In the genomic region with DNA sequence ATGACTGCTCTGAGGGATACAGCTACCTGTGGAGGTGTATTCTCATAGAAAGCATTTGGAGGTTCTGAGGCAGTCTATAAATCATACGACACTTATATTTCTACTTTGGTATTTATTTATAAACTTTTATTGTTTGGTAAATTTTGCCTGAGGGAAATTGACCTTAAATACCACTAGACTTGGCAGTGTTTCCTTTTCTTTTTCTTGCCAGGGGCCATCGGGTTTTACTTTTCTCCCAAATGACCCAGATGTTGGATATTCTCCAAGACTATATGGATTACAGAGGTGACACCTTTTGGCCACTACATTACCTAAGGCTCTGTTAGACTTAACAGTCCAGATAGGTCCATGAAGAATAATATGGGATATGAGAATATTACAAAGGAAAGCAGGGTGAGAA, we compare ENCODE assay signal across 16 cellular contexts. TPM values are rescaled to one million over a fixed set of nuclear protein-coding genes. Genes with fewer than 3 reads are reported as not detected.
DNase-seq lines count a peak whose midpoint lies in the region; ATAC-seq and TF ChIP-seq lines count a peak whose summit lies in the region.
"Had no signal": no experiment of that assay in that cellular context is flagged by ENCODE, and none has a peak within 500 bp of the region (broad histone marks: within the 10 kb centered on the region; RNA-seq: fewer than 3 reads in every experiment).

No MANE protein-coding gene starts in this region.

- H2BK5ac ChIP-seq in H9 (ENCODE audit: insufficient read length, low read length): no peak overlapping the region

- no peak overlapping the region for H3K56ac ChIP-seq in H9 (ENCODE audit: insufficient read length, low read depth, low read length)

- H4K8ac ChIP-seq in H9 (replicated peaks; ENCODE audit: insufficient read length, low read depth, low read length): no peak overlapping the region

- H3K9ac ChIP-seq in mammary epithelial cell (ENCODE audit: insufficient read depth, low read length) (no peak overlapping the region), H9 (ENCODE audit: extremely low read depth, insufficient read length, low read length) (no peak overlapping the region)
- H3K9ac ChIP-seq: BLaER1 had no signal

- in situ Hi-C loops in mammary epithelial cell (cut with MboI; ENCODE audit: low sequenced_read_pairs in 2 of 2): loop anchor here in 1 of 2 donors (10.0 kb wide), 1 partner anchor 224 kb away; no protein-coding TSS in a partner anchor

- no peak overlapping the region for H3K18ac ChIP-seq in H9 (ENCODE audit: insufficient read length, low read depth, low read length)

- no peak overlapping the region for H3K4me3 ChIP-seq in mammary epithelial cell (replicated peaks in 1 of 3; ENCODE audit: insufficient read depth in 1 of 3, low read depth in 2 of 3, low read length in 3 of 3)
- H3K4me3 ChIP-seq: BLaER1, GM12878, HAP-1 had no signal

- no peak overlapping the region for H3K4me2 ChIP-seq in mammary epithelial cell (ENCODE audit: insufficient read depth, low read depth, low read length)
- H3K4me2 ChIP-seq in H9 (ENCODE audit: insufficient read depth, insufficient read length, low read length): no peak overlapping the region
- H3K4me2 ChIP-seq: BLaER1 had no signal

- H3K9me3 ChIP-seq in mammary epithelial cell (replicated peaks; ENCODE audit: insufficient read depth, low read length) (no peaks in the 10 kb centered on the region), H9 (ENCODE audit: control insufficient read depth, low read depth, low read length) (no peaks in the 10 kb centered on the region)
- H3K9me3 ChIP-seq: BLaER1, HAP-1 had no signal

- H3K36me3 ChIP-seq in mammary epithelial cell (ENCODE audit: insufficient read depth, low read length): peaks cover 9% of the 10 kb centered on the region

- no peak overlapping the region for H4K5ac ChIP-seq in H9 (ENCODE audit: insufficient read length, low read depth, low read length)

- no peak overlapping the region for H4K91ac ChIP-seq in H9 (ENCODE audit: insufficient read length, low read depth, low read length)

- no peak overlapping the region for H2BK12ac ChIP-seq in H9 (ENCODE audit: insufficient read length, low read depth, low read length)

- intact Hi-C loops in MCF 10A (cut with micrococcal nuclease): loop anchor here (5.0 kb wide), 1 partner anchor 622 kb away; no protein-coding TSS in a partner anchor
- intact Hi-C loops in mammary epithelial cell (cut with micrococcal nuclease): loop anchor here (10.0 kb wide), 1 partner anchor 354 kb away; no protein-coding TSS in a partner anchor

- no peak overlapping the region for H2AFZ ChIP-seq in mammary epithelial cell (ENCODE audit: low read depth, low read length)
- no peak overlapping the region for H2AFZ ChIP-seq in H9 (ENCODE audit: low read length)

- H3K4me1 Mint-ChIP-seq in MCF 10A (ENCODE audit: insufficient read depth, unreplicated experiment): peaks cover 14% of the 10 kb centered on the region
- H3K4me1 Mint-ChIP-seq in memory B cell: no peaks in the 10 kb centered on the region
- H3K4me1 Mint-ChIP-seq in H9: no peaks in the 10 kb centered on the region
- H3K4me1 Mint-ChIP-seq: CD14-positive monocyte had no signal

- H3K9me3 Mint-ChIP-seq in MCF 10A (ENCODE audit: unreplicated experiment) (no peaks in the 10 kb centered on the region), memory B cell (no peaks in the 10 kb centered on the region), H9 (no peaks in the 10 kb centered on the region)
- H3K9me3 Mint-ChIP-seq: CD14-positive monocyte; CD4-positive, alpha-beta memory T cell had no signal

- dilution Hi-C loops in mammary epithelial cell (cut with HindIII; ENCODE audit: low sequenced_read_pairs): no loop called here

- no peak for TF ChIP-seq CTCF in MCF 10A (IDR thresholded peaks at IDR 0.05; ENCODE audit: unreplicated experiment)
- TF ChIP-seq CTCF in mammary epithelial cell (conservative IDR thresholded peaks at IDR 0.05 in 1 of 2, IDR thresholded peaks at IDR 0.05 in 1 of 2; ENCODE audit: extremely low read depth in 1 of 2, insufficient read depth in 1 of 2, low read depth in 1 of 2, low read length in 2 of 2): no peak
- no peak for TF ChIP-seq CTCF in H9 (conservative IDR thresholded peaks at IDR 0.05)

- H3K79me2 ChIP-seq in mammary epithelial cell (ENCODE audit: insufficient read depth, low read length) (no peaks in the 10 kb centered on the region), H9 (ENCODE audit: insufficient read depth, low read length) (no peaks in the 10 kb centered on the region)

- H3K79me1 ChIP-seq in H9 (ENCODE audit: insufficient read depth, low read depth, low read length, poor library complexity, severe bottlenecking): no peaks in the 10 kb centered on the region

- H3K4ac ChIP-seq in H9 (ENCODE audit: low read depth, low read length): no peak overlapping the region

- no peak overlapping the region for H3T11ph ChIP-seq in H9 (ENCODE audit: low read length)

- H3K23me2 ChIP-seq in H9 (ENCODE audit: insufficient read length, low read depth, low read length, poor library complexity, severe bottlenecking): no peaks in the 10 kb centered on the region

- no peak for ATAC-seq in memory B cell (ENCODE audit: low read depth)
- ATAC-seq: GM12878 had no signal

- no peak overlapping the region for H3K14ac ChIP-seq in H9 (ENCODE audit: insufficient read depth, low read length)

- no peak overlapping the region for H3K4me3 Mint-ChIP-seq in MCF 10A (ENCODE audit: unreplicated experiment)
- no peak overlapping the region for H3K4me3 Mint-ChIP-seq in memory B cell
- H3K4me3 Mint-ChIP-seq in H9: no peak overlapping the region
- H3K4me3 Mint-ChIP-seq: CD14-positive monocyte; CD4-positive, alpha-beta memory T cell had no signal

- CTCF ChIA-PET in MCF 10A (lab: Yijun Ruan, JAX): interaction anchor here (0.7 to 1.7 kb wide), 4 partner anchors 27 to 626 kb away, joined by 3 to 6 read pairs (median 4); no protein-coding TSS in a partner anchor
- CTCF ChIA-PET in mammary epithelial cell (lab: Charles Lee; ENCODE audit: low non-redundant PET): no interaction called here

- H2BK120ac ChIP-seq in H9 (ENCODE audit: low read depth, low read length, poor library complexity, severe bottlenecking): no peak overlapping the region

- no peaks in the 10 kb centered on the region for H3K27me3 ChIP-seq in mammary epithelial cell (ENCODE audit: insufficient read depth, low read length)
- H3K27me3 ChIP-seq in H9 (ENCODE audit: insufficient read depth, low read length): no peaks in the 10 kb centered on the region
- H3K27me3 ChIP-seq: BLaER1 had no signal

- POLR2A ChIA-PET in MCF 10A (lab: Yijun Ruan, JAX): no interaction called here

- peaks cover 10% of the 10 kb centered on the region for H3K4me1 ChIP-seq in mammary epithelial cell (ENCODE audit: insufficient read depth, low read length)
- H3K4me1 ChIP-seq in H9 (ENCODE audit: insufficient read depth, low read length): no peaks in the 10 kb centered on the region
- H3K4me1 ChIP-seq: BLaER1 had no signal

- H4K20me1 ChIP-seq in mammary epithelial cell (ENCODE audit: insufficient read depth, low read length) (no peaks in the 10 kb centered on the region), H9 (ENCODE audit: control insufficient read depth, insufficient read depth, insufficient read length) (no peaks in the 10 kb centered on the region)

- H3K27ac ChIP-seq in mammary epithelial cell (ENCODE audit: insufficient read depth, low read depth, low read length) (no peak overlapping the region), H9 (ENCODE audit: insufficient read length, low read depth, low read length) (no peak overlapping the region)
- H3K27ac ChIP-seq: BLaER1 had no signal

- WGBS in mammary epithelial cell (ENCODE audit: low coverage, missing lambda C conversion rate): 32% methylated on average over 2 of the region's 2 CpGs
- no CpG with 5 or more reads among the region's 2 CpGs for WGBS in H9 (ENCODE audit: extremely low coverage, insufficient read length, low lambda C conversion rate)

- H3K36me3 Mint-ChIP-seq in MCF 10A (ENCODE audit: insufficient read depth, unreplicated experiment) (peaks cover 63% of the 10 kb centered on the region), memory B cell (peaks cover 40% of the 10 kb centered on the region), H9 (ENCODE audit: insufficient read depth in 1 of 3, low read depth in 3 of 3) (peaks cover 22 to 75% (median 55%) of the 10 kb centered on the region in 3 experiments; a peak in 6 of 7 replicates)

- H3K23ac ChIP-seq in H9 (ENCODE audit: insufficient read length, low read depth, low read length): no peak overlapping the region

- BruUV-seq in MCF 10A (replicated peaks; lab: Mats Ljungman, UMichigan) (no TSS peak), mammary epithelial cell (replicated peaks; lab: Mats Ljungman, UMichigan) (no TSS peak)

- no peak overlapping the region for H2BK15ac ChIP-seq in H9 (ENCODE audit: low read depth, low read length)

- H3K27ac Mint-ChIP-seq in MCF 10A (ENCODE audit: low read depth, unreplicated experiment): peak overlapping the region; percentile 16
- H3K27ac Mint-ChIP-seq in memory B cell: peak overlapping the region; percentile 2
- H3K27ac Mint-ChIP-seq in H9: 0 out of 7 replicates have a peak overlapping the region, but pooled peaks of 1 of the 3 experiments have one; percentile 7
- H3K27ac Mint-ChIP-seq: CD14-positive monocyte had no signal

- H2BK20ac ChIP-seq in H9 (ENCODE audit: low read depth, low read length, poor library complexity, severe bottlenecking): no peak overlapping the region

- H3K27me3 Mint-ChIP-seq in MCF 10A (ENCODE audit: insufficient read depth, unreplicated experiment) (no peaks in the 10 kb centered on the region), memory B cell (no peaks in the 10 kb centered on the region), H9 (ENCODE audit: low read depth) (no peaks in the 10 kb centered on the region)
- H3K27me3 Mint-ChIP-seq: CD4-positive, alpha-beta memory T cell had no signal

- no peak overlapping the region for H2AK5ac ChIP-seq in H9 (ENCODE audit: insufficient read length, low read length)

- DNase-seq in DMS79 treated with DMSO at 0.1 percent for 48 hours (lab: John Stamatoyannopoulos, UW) (peak; percentile 8), DMS79 (lab: John Stamatoyannopoulos, UW) (no peak), MCF 10A (ENCODE audit: unreplicated experiment) (no peak), mammary epithelial cell (no peak), memory B cell (ENCODE audit: low spot score in 2 of 2) (no peak), H9 (no peak), NCI-H526 treated with DMSO at 0.1 percent for 48 hours (lab: John Stamatoyannopoulos, UW) (no peak)
- DNase-seq: 8988T; CD4-positive, alpha-beta memory T cell; DMS153; DND-41; EL had no signal

RNA-seq across cellular contexts. Expression of gene CHD1L, which starts 28.2 kb away (rescaled TPM):
- total RNA-seq in MCF 10A (2022): 73.6 and 81.5 TPM in 2 replicates
- total RNA-seq in mammary epithelial cell: 10 to 100 TPM; 33.0 to 50.9 TPM
- polyA plus RNA-seq in mammary epithelial cell: 26.0 TPM
- 25.7 TPM for polyA minus RNA-seq in mammary epithelial cell
- total RNA-seq in H9 (2021): 64.2 and 68.9 TPM in 2 replicates

RNA-seq across cellular contexts. Expression of gene FMO5, which starts 45.6 kb away (rescaled TPM):
- total RNA-seq in MCF 10A (2022) (0.72 and 0.86 TPM in 2 replicates), mammary epithelial cell (1 to 10 TPM in 1 of 2 donors, under 1 TPM in 1; 0.94 to 1.3 TPM), H9 (2021) (0.61 and 0.72 TPM in 2 replicates)
- polyA plus RNA-seq in mammary epithelial cell: 0.58 TPM
- not detected for polyA minus RNA-seq in mammary epithelial cell
